1 cellular context compared by ENCODE assay signal in the genomic region with DNA sequence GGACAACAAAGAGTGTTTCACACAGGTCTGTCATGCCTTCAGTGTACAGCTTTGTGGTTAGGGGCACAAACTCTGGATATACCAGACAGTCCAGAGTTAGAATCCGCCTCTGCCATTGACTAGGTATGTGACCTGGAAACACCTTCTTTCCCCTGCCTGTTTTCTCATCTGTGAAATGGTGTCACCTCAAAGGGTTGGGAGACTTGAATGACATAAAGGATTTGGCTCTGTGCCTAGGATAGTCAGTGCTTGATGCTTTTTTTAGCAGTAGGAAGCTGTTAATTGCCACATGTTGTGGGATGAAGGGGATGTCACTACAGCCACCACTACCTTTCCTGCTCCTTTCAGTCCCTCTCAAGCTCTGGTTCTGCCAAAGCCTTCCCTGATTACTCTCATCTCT.
TF ChIP-seq lines count a peak whose summit lies in the region.

No MANE protein-coding gene starts in this region.

TF ChIP-seq in K562, 482 proteins besides CTCF, POLR2A, EP300 and RAD21 (continued from another document):
- TF ChIP-seq ZNF609 (CRISPR knock-in tag; IDR thresholded peaks at IDR 0.05; ENCODE audit: borderline replicate concordance), result no peak
- TF ChIP-seq, protein P1, sequence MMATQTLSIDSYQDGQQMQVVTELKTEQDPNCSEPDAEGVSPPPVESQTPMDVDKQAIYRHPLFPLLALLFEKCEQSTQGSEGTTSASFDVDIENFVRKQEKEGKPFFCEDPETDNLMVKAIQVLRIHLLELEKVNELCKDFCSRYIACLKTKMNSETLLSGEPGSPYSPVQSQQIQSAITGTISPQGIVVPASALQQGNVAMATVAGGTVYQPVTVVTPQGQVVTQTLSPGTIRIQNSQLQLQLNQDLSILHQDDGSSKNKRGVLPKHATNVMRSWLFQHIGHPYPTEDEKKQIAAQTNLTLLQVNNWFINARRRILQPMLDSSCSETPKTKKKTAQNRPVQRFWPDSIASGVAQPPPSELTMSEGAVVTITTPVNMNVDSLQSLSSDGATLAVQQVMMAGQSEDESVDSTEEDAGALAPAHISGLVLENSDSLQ (IDR thresholded peaks at IDR 0.05), result 0 out of 2 replicates have a peak, but pooled peaks have one; percentile 21
- TF ChIP-seq DMBX1 (CRISPR knock-in tag; IDR thresholded peaks at IDR 0.05; ENCODE audit: borderline replicate concordance), result no peak
- TF ChIP-seq HOMEZ (CRISPR knock-in tag; IDR thresholded peaks at IDR 0.05), result no peak
- TF ChIP-seq ZBTB33 (CRISPR knock-in tag; IDR thresholded peaks at IDR 0.05), result no peak
- TF ChIP-seq TAF9B (IDR thresholded peaks at IDR 0.05; ENCODE audit: partially characterized antibody), result no peak
- no peak for TF ChIP-seq NR2C1 (IDR thresholded peaks at IDR 0.05)
- TF ChIP-seq NR2C1 (tag; IDR thresholded peaks at IDR 0.05), result no peak
- no peak for TF ChIP-seq E2F3 (CRISPR knock-in tag; IDR thresholded peaks at IDR 0.05)
